In the genomic region with DNA sequence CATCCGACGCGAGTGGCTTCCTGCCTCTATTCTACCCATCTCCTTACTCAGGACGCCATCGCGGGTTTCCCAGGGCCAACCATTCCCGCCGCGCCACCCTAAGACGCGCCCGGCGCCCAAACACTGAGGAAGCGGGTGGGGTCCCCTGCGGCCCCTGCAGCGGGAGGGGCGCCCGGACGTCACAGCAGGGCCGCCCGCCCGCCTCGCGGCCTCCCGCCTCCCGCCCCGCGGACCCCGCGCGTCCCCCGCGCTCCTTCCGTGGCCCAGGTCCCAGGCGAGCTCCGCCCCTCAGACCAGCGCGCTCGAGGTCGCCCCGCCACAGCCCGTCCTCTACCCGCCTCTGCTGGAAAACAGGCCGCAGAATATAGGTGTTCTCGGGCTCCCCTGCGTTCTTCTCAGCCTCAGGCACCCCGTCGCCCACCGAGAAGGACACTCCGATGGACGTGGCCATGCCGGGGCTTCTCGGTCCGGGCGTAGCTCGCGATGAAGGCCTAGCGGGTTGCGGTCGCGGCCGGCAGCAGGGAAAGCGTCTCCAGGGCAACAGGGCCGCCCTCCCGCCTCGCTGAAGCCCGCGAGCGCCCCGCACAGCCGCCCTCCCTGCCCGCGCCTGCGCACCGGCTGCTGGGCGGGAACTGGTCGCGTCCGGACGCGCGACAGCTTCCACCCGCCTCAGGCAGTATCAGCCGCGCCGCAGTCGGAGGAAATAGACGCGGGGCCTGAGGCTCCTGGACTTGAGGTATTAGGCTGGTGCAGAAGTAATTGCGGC, we compare ENCODE assay signal across 1 cellular context.
TF ChIP-seq lines count a peak whose summit lies in the region.

Gene DYNLT2B, minus strand, starts transcription at position 539 of the 766 bp plus-strand sequence. Its CDS starts 88 bp downstream, at position 451.

TF ChIP-seq in GM12878, 131 proteins besides CTCF, POLR2A, EP300 and RAD21 (continued from another document):
- peak; percentile 39; the same call in 1 of the 2 replicates for TF ChIP-seq MAX (IDR thresholded peaks at IDR 0.05; ENCODE audit: low read depth, low read length)
- peak; percentile 83 for TF ChIP-seq LARP7 (IDR thresholded peaks at IDR 0.05)
- peak; percentile 82; the same call in 1 of the 2 replicates for TF ChIP-seq ZNF207 (IDR thresholded peaks at IDR 0.05; ENCODE audit: borderline replicate concordance)
- TF ChIP-seq, protein P1, sequence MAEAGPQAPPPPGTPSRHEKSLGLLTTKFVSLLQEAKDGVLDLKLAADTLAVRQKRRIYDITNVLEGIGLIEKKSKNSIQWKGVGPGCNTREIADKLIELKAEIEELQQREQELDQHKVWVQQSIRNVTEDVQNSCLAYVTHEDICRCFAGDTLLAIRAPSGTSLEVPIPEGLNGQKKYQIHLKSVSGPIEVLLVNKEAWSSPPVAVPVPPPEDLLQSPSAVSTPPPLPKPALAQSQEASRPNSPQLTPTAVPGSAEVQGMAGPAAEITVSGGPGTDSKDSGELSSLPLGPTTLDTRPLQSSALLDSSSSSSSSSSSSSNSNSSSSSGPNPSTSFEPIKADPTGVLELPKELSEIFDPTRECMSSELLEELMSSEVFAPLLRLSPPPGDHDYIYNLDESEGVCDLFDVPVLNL (IDR thresholded peaks at IDR 0.05; ENCODE audit: low read depth, low read length) = peak; percentile 76
- TF ChIP-seq, protein P2, sequence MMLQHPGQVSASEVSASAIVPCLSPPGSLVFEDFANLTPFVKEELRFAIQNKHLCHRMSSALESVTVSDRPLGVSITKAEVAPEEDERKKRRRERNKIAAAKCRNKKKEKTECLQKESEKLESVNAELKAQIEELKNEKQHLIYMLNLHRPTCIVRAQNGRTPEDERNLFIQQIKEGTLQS (IDR thresholded peaks at IDR 0.05; ENCODE audit: borderline replicate concordance, extremely low read depth, low read depth, low read length) = 0 out of 2 replicates have a peak, but pooled peaks have one; percentile 16
